In genomic region chr12:53067074-53067992, GRCh38 we compare ENCODE assay signal across 21 cellular contexts. TPM values are rescaled to one million over a fixed set of nuclear protein-coding genes. Genes with fewer than 3 reads are reported as not detected.
A peak's percentile ranks its signal among the peaks of the same experiment; 100 is the strongest.
DNase-seq lines count a peak whose midpoint lies in the region; ATAC-seq, FAIRE-seq and TF ChIP-seq lines count a peak whose summit lies in the region.
"Had no signal": no experiment of that assay in that cellular context is flagged by ENCODE, and none has a peak within 500 bp of the region (broad histone marks: within the 10 kb centered on the region; RNA-seq: fewer than 3 reads in every experiment).

No MANE protein-coding gene starts in this region.

- no peak for TF ChIP-seq EP300 in GM12878 (IDR thresholded peaks at IDR 0.05; ENCODE audit: borderline replicate concordance in 1 of 2, control insufficient read depth in 1 of 2, low read depth in 2 of 2, low read length in 2 of 2)

- FAIRE-seq in GM12878 (lab: Jason Lieb, UNC) = no peak

- H3K4me3 ChIP-seq in left ventricle myocardium inferior (no peak overlapping the region), GM12878 (no peak overlapping the region), osteoblast (ENCODE audit: insufficient read depth, low read length) (no peak overlapping the region), uterus (no peak overlapping the region), smooth muscle cell (no peak overlapping the region)
- H3K4me3 ChIP-seq: PC-9 had no signal

- RAD21 ChIA-PET in GM12878 (lab: Charles Lee; ENCODE audit: unreplicated experiment) = interaction anchor here (0.7 to 4.5 kb wide), 6 partner anchors 11 to 254 kb away, joined by 3 to 84 read pairs (median 22); partner anchors contain the start of genes AAAS, IGFBP6, SOAT2 and SPRYD3

- in situ Hi-C loops in GM12878 (cut with MboI) = no loop called here

- POLR2A ChIA-PET in GM12878 (lab: Charles Lee) = interaction anchor here (2.6 kb wide), 1 partner anchor 12 kb away, joined by 7 read pairs; the partner anchor contains the start of gene SPRYD3

- WGBS in GM12878 (ENCODE audit: insufficient coverage, insufficient replicate concordance, low lambda C conversion rate, missing lambda C conversion rate) = 85% methylated on average over 7 of the region's 7 CpGs
- WGBS in smooth muscle cell (ENCODE audit: low lambda C conversion rate) = 84% methylated on average over 7 of the region's 7 CpGs

- H3K36me3 ChIP-seq in left ventricle myocardium inferior (peaks cover 39% of the 10 kb centered on the region), GM12878 (ENCODE audit: control insufficient read depth in 2 of 2, insufficient read depth in 2 of 2, low read length in 1 of 2) (peaks cover 6 to 7% of the 10 kb centered on the region in 2 experiments; a peak in 3 of 4 replicates), osteoblast (ENCODE audit: insufficient read depth, low read length) (peaks cover 64% of the 10 kb centered on the region), uterus (no peaks in the 10 kb centered on the region), smooth muscle cell (ENCODE audit: low read depth) (no peaks in the 10 kb centered on the region)

- H2AFZ ChIP-seq in GM12878 (ENCODE audit: control insufficient read depth, low read depth, low read length) (no peak overlapping the region), osteoblast (ENCODE audit: low read length) (no peak overlapping the region), smooth muscle cell (ENCODE audit: low read depth) (no peak overlapping the region)
- H2AFZ ChIP-seq: PC-9 had no signal

- TF ChIP-seq RAD21 in GM12878 (IDR thresholded peaks at IDR 0.05; ENCODE audit: insufficient read depth, low read depth, low read length) = no peak

- H3K27me3 ChIP-seq in left ventricle myocardium inferior (ENCODE audit: low read depth) (no peaks in the 10 kb centered on the region), GM12878 (replicated peaks in 1 of 2; ENCODE audit: control insufficient read depth in 2 of 2, insufficient read depth in 2 of 2, low read length in 1 of 2) (no peaks in the 10 kb centered on the region), osteoblast (ENCODE audit: insufficient read depth, low read length) (no peaks in the 10 kb centered on the region), uterus (no peaks in the 10 kb centered on the region), smooth muscle cell (ENCODE audit: low read depth) (no peaks in the 10 kb centered on the region)

- no TSS peak for BruUV-seq in GM12878 (replicated peaks; lab: Mats Ljungman, UMichigan)

- no peaks in the 10 kb centered on the region; the same call in 1 of the 2 replicates for H4K20me1 ChIP-seq in GM12878 (ENCODE audit: control insufficient read depth, insufficient read depth)
- H4K20me1 ChIP-seq in osteoblast (ENCODE audit: insufficient read depth, low read length) = peaks cover 15% of the 10 kb centered on the region
- peaks cover 40% of the 10 kb centered on the region for H4K20me1 ChIP-seq in smooth muscle cell (ENCODE audit: low read depth)

- H3K9me3 ChIP-seq in left ventricle myocardium inferior (replicated peaks) (no peaks in the 10 kb centered on the region), GM12878 (replicated peaks; ENCODE audit: control insufficient read depth, insufficient read depth, low read length) (no peaks in the 10 kb centered on the region), osteoblast (ENCODE audit: low read depth, low read length) (no peaks in the 10 kb centered on the region), uterus (no peaks in the 10 kb centered on the region), smooth muscle cell (replicated peaks; ENCODE audit: low read depth) (no peaks in the 10 kb centered on the region)

- H3K4me1 ChIP-seq in left ventricle myocardium inferior (peaks cover 100% of the 10 kb centered on the region), GM12878 (ENCODE audit: control insufficient read depth, insufficient read depth, low read length) (no peaks in the 10 kb centered on the region), osteoblast (ENCODE audit: insufficient read depth, low read length) (peaks cover 78% of the 10 kb centered on the region), uterus (peaks cover 2 to 12% of the 10 kb centered on the region in 2 donors), smooth muscle cell (ENCODE audit: low read depth) (no peaks in the 10 kb centered on the region)

- H3K79me2 ChIP-seq in GM12878 (ENCODE audit: control insufficient read depth, insufficient read depth, low read length) = no peaks in the 10 kb centered on the region
- H3K79me2 ChIP-seq in osteoblast (ENCODE audit: insufficient read depth, low read length) = peaks cover 25% of the 10 kb centered on the region
- no peaks in the 10 kb centered on the region for H3K79me2 ChIP-seq in smooth muscle cell (ENCODE audit: low read depth)

- intact Hi-C loops in left ventricle myocardium inferior (cut with micrococcal nuclease) = loop anchor here (5.0 kb wide), 2 partner anchors 35 to 130 kb away; partner anchors contain the start of gene SOAT2
- intact Hi-C loops in left ventricle myocardium superior (cut with micrococcal nuclease) = loop anchor here (10.0 kb wide), 1 partner anchor 127 kb away; no protein-coding TSS in a partner anchor
- intact Hi-C loops in GM12878 (cut with micrococcal nuclease; ENCODE audit: unreplicated experiment) = loop anchor here (5.0 kb wide), 1 partner anchor 90 kb away; no protein-coding TSS in a partner anchor
- intact Hi-C loops in uterus (cut with DNase I; ENCODE audit: low total_unique reads) = loop anchor here (2.0 to 10.0 kb wide), 2 partner anchors 31 to 127 kb away; no protein-coding TSS in a partner anchor

- no peak for ATAC-seq in left ventricle myocardium superior
- peak; percentile 14; the same call in 2 of the 3 replicates for ATAC-seq in GM12878

- CTCF ChIA-PET in GM12878 (lab: Yijun Ruan, JAX) = interaction anchor here (0.9 to 12.1 kb wide), 18 partner anchors 12 to 285 kb away, joined by 3 to 355 read pairs (median 12); partner anchors contain the start of genes AAAS, ESPL1, IGFBP6 and SOAT2

- DNase-seq in left ventricle myocardium inferior (no peak), left ventricle myocardium superior (no peak), GM12878 (ENCODE audit: low read depth, low spot score) (no peak), osteoblast (ENCODE audit: insufficient read length, low spot score, missing footprints) (peak; percentile 86), uterus (peak in 1 of 2 donors; percentile 14), SHP77 (lab: John Stamatoyannopoulos, UW) (no peak), SIG-M5 treated with dmso at 0.1 percent for 504 hours (lab: John Stamatoyannopoulos, UW; ENCODE audit: unreplicated experiment) (no peak), smooth muscle cell (lab: John Stamatoyannopoulos, UW; ENCODE audit: unreplicated experiment) (no peak)
- DNase-seq: activated CD4-positive, alpha-beta T cell treated with anti-CD3 and anti-CD28 coated beads, Interleukin-2, amount 50 U/mL, for 1 hour; DMS 273 treated with DMSO at 0.1 percent for 48 hours; effector CD8-positive, alpha-beta T cell; foreskin melanocyte; HCEC 1CT; immature natural killer cell; mesendoderm; NCI-H187; NCI-H510A; PC-9 had no signal

- H3K27ac ChIP-seq in left ventricle myocardium inferior (replicated peaks) (peak overlapping the region; percentile 100), GM12878 (ENCODE audit: control insufficient read depth, insufficient read depth) (no peak overlapping the region), osteoblast (ENCODE audit: low read depth, low read length) (peak overlapping the region; percentile 24), uterus (peak overlapping the region; percentile 86 to 89), smooth muscle cell (ENCODE audit: low read depth) (no peak overlapping the region)
- H3K27ac ChIP-seq: HL-60, KMS-11 had no signal

- H3K4me2 ChIP-seq in GM12878 (ENCODE audit: control insufficient read depth, insufficient read depth) (no peak overlapping the region), osteoblast (ENCODE audit: insufficient read depth, low read length) (no peak overlapping the region), smooth muscle cell (no peak overlapping the region)
- H3K4me2 ChIP-seq: KMS-11 had no signal

- H3K9ac ChIP-seq in GM12878 (ENCODE audit: control insufficient read depth, insufficient read depth, low read length) = no peak overlapping the region
- H3K9ac ChIP-seq in smooth muscle cell (ENCODE audit: low read depth) = no peak overlapping the region
- H3K9ac ChIP-seq: KMS-11 had no signal

- TF ChIP-seq CTCF in left ventricle myocardium inferior (IDR thresholded peaks at IDR 0.05; ENCODE audit: borderline replicate concordance) (no peak), GM12878 (IDR thresholded peaks at IDR 0.05 in 2 of 3, conservative IDR thresholded peaks at IDR 0.05 in 1 of 3; ENCODE audit: control insufficient read depth in 2 of 3, extremely low read depth in 1 of 3, insufficient read depth in 1 of 3, low read depth in 3 of 3, low read length in 3 of 3) (no peak), osteoblast (IDR thresholded peaks at IDR 0.05; ENCODE audit: extremely low read depth, low read depth, low read length) (no peak), uterus (IDR thresholded peaks at IDR 0.05) (no peak), smooth muscle cell (IDR thresholded peaks at IDR 0.05; ENCODE audit: borderline replicate concordance, insufficient read depth, poor library complexity, severe bottlenecking) (no peak)

- TF ChIP-seq POLR2A in GM12878 (IDR thresholded peaks at IDR 0.05; ENCODE audit: low read depth, low read length) (no peak), uterus (IDR thresholded peaks at IDR 0.05) (no peak)

- H3F3A ChIP-seq in smooth muscle cell (ENCODE audit: low read depth) = no peaks in the 10 kb centered on the region

- SMC1A ChIA-PET in GM12878 (lab: Charles Lee; ENCODE audit: uncharacterized antibody, unreplicated experiment) = interaction anchor here (0.7 to 7.8 kb wide), 6 partner anchors 10 to 278 kb away, joined by 3 to 126 read pairs (median 3); partner anchors contain the start of gene SOAT2

RNA-seq across cellular contexts. Expression of gene SPRYD3, which starts 11.9 kb away (rescaled TPM):
- total RNA-seq in left ventricle myocardium inferior (49.1 TPM), left ventricle myocardium superior (39.8 TPM), GM12878 (2014; rRNA removed) (18.7 and 21.0 TPM in 2 replicates), GM12878 (2014; rRNA removed; fragmentation: Illumina TruSeq; extraction: Trizol) (10.4 and 11.2 TPM in 2 replicates), GM12878 (2021) (24.7 and 27.7 TPM in 2 replicates), osteoblast (25.6 and 26.8 TPM in 2 replicates), uterus (10 to 100 TPM; 15.9 to 75.5 (median 28.9) TPM), smooth muscle cell (20.2 and 23.0 TPM in 2 replicates)
- total RNA-seq in GM12878 (2013; cell fraction: nucleolus; rRNA removed) = 14.3 and 17.7 TPM in 2 replicates
- polyA plus RNA-seq in GM12878 (2011; ENCODE audit: low read depth) = 6.7 TPM
- polyA plus RNA-seq in GM12878 (2011; rRNA removed) (12.4 and 19.4 TPM in 2 replicates), GM12878 (2014; fragmentation: Illumina TruSeq; extraction: Trizol) (9.4 and 18.3 TPM in 2 replicates), GM12878 (2014; fragmentation: Nextera tagmentation; extraction: Ambion mirVana) (1 to 10 TPM; 2.3 to 3.5 TPM), GM12878 (2014; rRNA removed) (21.4 and 21.7 TPM in 2 replicates), GM12878 (2016; fragmentation: Nextera tagmentation; extraction: Ambion mirVana) (10 to 100 TPM; 26.2 to 26.4 TPM), smooth muscle cell (43.5 and 57.1 TPM in 2 replicates)
- polyA plus RNA-seq in GM12878 (2011; cell fraction: cytosol; rRNA removed) = 28.7 and 32.0 TPM in 2 replicates
- polyA plus RNA-seq in GM12878 (2011; cell fraction: nucleus; rRNA removed) = 22.8 and 28.5 TPM in 2 replicates
- 14.5 and 15.8 TPM in 2 replicates for polyA plus RNA-seq in GM12878 (2012)
- 24.0 and 32.3 TPM in 2 replicates for polyA minus RNA-seq in GM12878 (2011; rRNA and poly(A)+ RNA removed)
- 12.1 and 12.6 TPM in 2 replicates for polyA minus RNA-seq in GM12878 (2011; cell fraction: cytosol; rRNA and poly(A)+ RNA removed)
- polyA minus RNA-seq in GM12878 (2011; cell fraction: nucleus; rRNA and poly(A)+ RNA removed) = 10.4 and 18.8 TPM in 2 replicates

RNA-seq across cellular contexts. Expression of gene TNS2, which starts 17.5 kb away (rescaled TPM):
- total RNA-seq in left ventricle myocardium inferior (109 TPM), left ventricle myocardium superior (120 TPM), GM12878 (2014; rRNA removed) (0.17 and 0.22 TPM in 2 replicates), GM12878 (2014; rRNA removed; fragmentation: Illumina TruSeq; extraction: Trizol) (not detected in 2 replicates), GM12878 (2021) (0.66 and 0.72 TPM in 2 replicates), osteoblast (72.0 and 76.0 TPM in 2 replicates), uterus (100 to 1,000 TPM in 2 of 4 donors, 10 to 100 TPM in 2; 64.0 to 394 (median 112) TPM), smooth muscle cell (9.3 and 11.4 TPM in 2 replicates)
- total RNA-seq in GM12878 (2013; cell fraction: nucleolus; rRNA removed) = 1.7 and 2.7 TPM in 2 replicates
- polyA plus RNA-seq in GM12878 (2011; ENCODE audit: low read depth) = 0.14 TPM
- polyA plus RNA-seq in GM12878 (2011; rRNA removed) (0.07 TPM in 1 of 2 replicates, not detected in the other), GM12878 (2014; fragmentation: Illumina TruSeq; extraction: Trizol) (0.03 and 0.11 TPM in 2 replicates), GM12878 (2014; fragmentation: Nextera tagmentation; extraction: Ambion mirVana) (not detected), GM12878 (2014; rRNA removed) (0.15 and 0.52 TPM in 2 replicates), GM12878 (2016; fragmentation: Nextera tagmentation; extraction: Ambion mirVana) (under 1 TPM in 1 of 2 experiments, not detected in 1; 0.20 TPM), smooth muscle cell (17.4 TPM in 2 replicates)
- 0.07 and 0.10 TPM in 2 replicates for polyA plus RNA-seq in GM12878 (2011; cell fraction: cytosol; rRNA removed)
- polyA plus RNA-seq in GM12878 (2011; cell fraction: nucleus; rRNA removed) = 0.97 and 1.3 TPM in 2 replicates
- polyA plus RNA-seq in GM12878 (2012) = 0.39 and 0.64 TPM in 2 replicates
- polyA minus RNA-seq in GM12878 (2011; rRNA and poly(A)+ RNA removed) = 0.57 TPM in 1 of 2 replicates, not detected in the other
- 0.62 and 2.8 TPM in 2 replicates for polyA minus RNA-seq in GM12878 (2011; cell fraction: cytosol; rRNA and poly(A)+ RNA removed)
- polyA minus RNA-seq in GM12878 (2011; cell fraction: nucleus; rRNA and poly(A)+ RNA removed) = 0.48 and 1.2 TPM in 2 replicates
- polyA plus RNA-seq: immature natural killer cell had no signal

RNA-seq across cellular contexts. Expression of gene IGFBP6, which starts 30.1 kb away (rescaled TPM):
- 53.0 TPM for total RNA-seq in left ventricle myocardium inferior
- total RNA-seq in left ventricle myocardium superior = 45.5 TPM
- not detected in 2 replicates for total RNA-seq in GM12878 (2013; cell fraction: nucleolus; rRNA removed)
- 0.56 TPM in 1 of 2 replicates, not detected in the other for total RNA-seq in GM12878 (2014; rRNA removed)
- total RNA-seq in GM12878 (2014; rRNA removed; fragmentation: Illumina TruSeq; extraction: Trizol) = not detected in 2 replicates
- total RNA-seq in GM12878 (2021) = 0.64 and 0.87 TPM in 2 replicates
- polyA plus RNA-seq in GM12878 (2011; ENCODE audit: low read depth) = not detected
- 0.16 and 0.60 TPM in 2 replicates for polyA plus RNA-seq in GM12878 (2011; rRNA removed)
- 0.67 and 0.85 TPM in 2 replicates for polyA plus RNA-seq in GM12878 (2011; cell fraction: cytosol; rRNA removed)
- polyA plus RNA-seq in GM12878 (2011; cell fraction: nucleus; rRNA removed) = 0.22 and 0.31 TPM in 2 replicates
- 0.19 and 0.21 TPM in 2 replicates for polyA plus RNA-seq in GM12878 (2012)
- polyA plus RNA-seq in GM12878 (2014; fragmentation: Illumina TruSeq; extraction: Trizol) = not detected in 2 replicates
- polyA plus RNA-seq in GM12878 (2014; fragmentation: Nextera tagmentation; extraction: Ambion mirVana) = under 1 TPM in 1 of 2 experiments, not detected in 1; 0.09 TPM
- polyA plus RNA-seq in GM12878 (2014; rRNA removed) = 0.35 and 0.84 TPM in 2 replicates
- polyA plus RNA-seq in GM12878 (2016; fragmentation: Nextera tagmentation; extraction: Ambion mirVana) = under 1 TPM; 0.44 to 0.80 TPM
- 0.77 TPM in 1 of 2 replicates, not detected in the other for polyA minus RNA-seq in GM12878 (2011; rRNA and poly(A)+ RNA removed)
- polyA minus RNA-seq in GM12878 (2011; cell fraction: cytosol; rRNA and poly(A)+ RNA removed) = not detected in 2 replicates
- not detected in 2 replicates for polyA minus RNA-seq in GM12878 (2011; cell fraction: nucleus; rRNA and poly(A)+ RNA removed)
- total RNA-seq in osteoblast = 431 and 577 TPM in 2 replicates
- total RNA-seq in uterus = 100 to 1,000 TPM in 3 of 4 donors, 10 to 100 TPM in 1; 48.7 to 762 (median 252) TPM
- total RNA-seq in smooth muscle cell = 22.6 and 22.7 TPM in 2 replicates
- 94.4 and 102 TPM in 2 replicates for polyA plus RNA-seq in smooth muscle cell
- total RNA-seq: T-helper 1 cell treated with Interleukin-12 subunit alpha and Interleukin-12 subunit beta and Interleukin-4 antibody, amounts not matched to agents 30 ng/mL and 1 ng/mL, for 36 hours had no signal

RNA-seq across cellular contexts. Expression of gene SOAT2, which starts 36.0 kb away (rescaled TPM):
- total RNA-seq in left ventricle myocardium inferior = not detected
- total RNA-seq in left ventricle myocardium superior = 0.12 TPM
- not detected in 2 replicates for total RNA-seq in GM12878 (2013; cell fraction: nucleolus; rRNA removed)
- 1.2 and 1.6 TPM in 2 replicates for total RNA-seq in GM12878 (2014; rRNA removed)
- total RNA-seq in GM12878 (2014; rRNA removed; fragmentation: Illumina TruSeq; extraction: Trizol) = 0.60 and 0.67 TPM in 2 replicates
- 1.6 and 1.9 TPM in 2 replicates for total RNA-seq in GM12878 (2021)
- polyA plus RNA-seq in GM12878 (2011; ENCODE audit: low read depth) = not detected
- polyA plus RNA-seq in GM12878 (2011; rRNA removed) = 0.24 and 0.30 TPM in 2 replicates
- 0.31 and 0.53 TPM in 2 replicates for polyA plus RNA-seq in GM12878 (2011; cell fraction: cytosol; rRNA removed)
- polyA plus RNA-seq in GM12878 (2011; cell fraction: nucleus; rRNA removed) = 1.7 TPM in 2 replicates
- polyA plus RNA-seq in GM12878 (2012) = 0.21 TPM in 1 of 2 replicates, not detected in the other
- 0.43 and 0.78 TPM in 2 replicates for polyA plus RNA-seq in GM12878 (2014; fragmentation: Illumina TruSeq; extraction: Trizol)
- polyA plus RNA-seq in GM12878 (2014; fragmentation: Nextera tagmentation; extraction: Ambion mirVana) = under 1 TPM; 0.08 to 0.33 TPM
- polyA plus RNA-seq in GM12878 (2014; rRNA removed) = 1.7 and 2.4 TPM in 2 replicates
- polyA plus RNA-seq in GM12878 (2016; fragmentation: Nextera tagmentation; extraction: Ambion mirVana) = under 1 TPM; 0.46 to 0.72 TPM
- 0.36 TPM in 1 of 2 replicates, not detected in the other for polyA minus RNA-seq in GM12878 (2011; rRNA and poly(A)+ RNA removed)
- polyA minus RNA-seq in GM12878 (2011; cell fraction: cytosol; rRNA and poly(A)+ RNA removed) = not detected in 2 replicates
- polyA minus RNA-seq in GM12878 (2011; cell fraction: nucleus; rRNA and poly(A)+ RNA removed) = 0.24 and 0.48 TPM in 2 replicates
- not detected in 2 replicates for total RNA-seq in osteoblast
- under 1 TPM in 1 of 4 donors, not detected in 3; 0.82 TPM for total RNA-seq in uterus
- total RNA-seq in smooth muscle cell = not detected in 2 replicates
- not detected in 2 replicates for polyA plus RNA-seq in smooth muscle cell
- total RNA-seq: T-helper 1 cell treated with Interleukin-12 subunit alpha and Interleukin-12 subunit beta and Interleukin-4 antibody, amounts not matched to agents 30 ng/mL and 1 ng/mL, for 36 hours had no signal
- polyA plus RNA-seq: immature natural killer cell had no signal

Comparison
In these comparisons a context has a peak if more than half of its experiments do, and no peak if none do; other contexts are left out.
1. H3K27ac ChIP-seq: peak in left ventricle myocardium inferior (single experiment), osteoblast (single experiment) and uterus (2 of 2); none in GM12878 (single experiment) and smooth muscle cell (single experiment).
2. RNA of gene IGFBP6, which starts 30.1 kb away (total RNA-seq): 431 to 577 TPM in osteoblast, 48.7 to 762 TPM in uterus, 53.0 TPM in left ventricle myocardium inferior (single experiment), 45.5 TPM in left ventricle myocardium superior (single experiment) and 22.6 to 22.7 TPM in smooth muscle cell; 0.56 to 0.87 TPM in GM12878; every median in the first group is over 10 times any median in the second.